1 cellular context compared by ENCODE assay signal in genomic region chr17:59617141-59617757, GRCh38.
TF ChIP-seq lines count a peak whose summit lies in the region.

No MANE protein-coding gene starts in this region.

TF ChIP-seq in K562, 482 proteins besides CTCF, POLR2A, EP300 and RAD21 (continued from another document and continues in another):
- TF ChIP-seq STAT6 (CRISPR knock-in tag; IDR thresholded peaks at IDR 0.05): no peak
- no peak for TF ChIP-seq ARID2 (IDR thresholded peaks at IDR 0.05)
- TF ChIP-seq MEIS2 (IDR thresholded peaks at IDR 0.05; ENCODE audit: partially characterized antibody): no peak
- TF ChIP-seq PHB2 (IDR thresholded peaks at IDR 0.05; ENCODE audit: low read depth): no peak
- TF ChIP-seq BCLAF1 (IDR thresholded peaks at IDR 0.05; ENCODE audit: borderline replicate concordance in 1 of 2, control insufficient read depth in 1 of 2, low read depth in 2 of 2, low read length in 1 of 2): 0 out of 4 replicates have a peak, but pooled peaks of 1 of the 2 experiments have one; percentile 12
- no peak for TF ChIP-seq DLX4 (CRISPR knock-in tag; IDR thresholded peaks at IDR 0.05)
- no peak for TF ChIP-seq CBX8 (IDR thresholded peaks at IDR 0.05; ENCODE audit: borderline replicate concordance, extremely low read depth, low read depth, low read length, poor library complexity, severe bottlenecking)
- TF ChIP-seq FOXK1 (CRISPR knock-in tag; IDR thresholded peaks at IDR 0.05; ENCODE audit: borderline replicate concordance): no peak
- no peak for TF ChIP-seq MTF1 (CRISPR knock-in tag; IDR thresholded peaks at IDR 0.05; ENCODE audit: borderline replicate concordance)
- TF ChIP-seq ZFX (CRISPR knock-in tag; IDR thresholded peaks at IDR 0.05): no peak
- 0 out of 2 replicates have a peak, but pooled peaks have one; percentile 24 for TF ChIP-seq ZBTB9 (CRISPR knock-in tag; IDR thresholded peaks at IDR 0.05)
- TF ChIP-seq ZNF511 (CRISPR knock-in tag; IDR thresholded peaks at IDR 0.05): no peak
- no peak for TF ChIP-seq ARID4B (CRISPR knock-in tag; IDR thresholded peaks at IDR 0.05)
- TF ChIP-seq ZFP91 (CRISPR knock-in tag; IDR thresholded peaks at IDR 0.05): no peak
- no peak for TF ChIP-seq CBX3 (IDR thresholded peaks at IDR 0.05; ENCODE audit: borderline replicate concordance in 1 of 2, low read length in 2 of 2)
- no peak for TF ChIP-seq ATF1 (CRISPR knock-in tag; IDR thresholded peaks at IDR 0.05)
- TF ChIP-seq ATF1 (tag; IDR thresholded peaks at IDR 0.05): no peak; the same call in 1 of the 2 replicates
- no peak for TF ChIP-seq ETS2 (tag; IDR thresholded peaks at IDR 0.05; ENCODE audit: borderline replicate concordance, poor library complexity, severe bottlenecking)
- peak; percentile 37 for TF ChIP-seq BRD9 (IDR thresholded peaks at IDR 0.05; ENCODE audit: low read depth, partially characterized antibody)
- TF ChIP-seq KDM1A (IDR thresholded peaks at IDR 0.05): 0 out of 4 replicates have a peak, but pooled peaks of 1 of the 2 experiments have one; percentile 10
- TF ChIP-seq ELK1 (CRISPR knock-in tag; IDR thresholded peaks at IDR 0.05): no peak
- no peak for TF ChIP-seq ZNF146 (CRISPR knock-in tag; IDR thresholded peaks at IDR 0.05; ENCODE audit: unreplicated experiment)
- TF ChIP-seq RUNX1 (IDR thresholded peaks at IDR 0.05; ENCODE audit: low read depth): no peak
- TF ChIP-seq ZNF311 (CRISPR knock-in tag; IDR thresholded peaks at IDR 0.05): 0 out of 2 replicates have a peak, but pooled peaks have one; percentile 36
- no peak for TF ChIP-seq E2F5 (CRISPR knock-in tag; IDR thresholded peaks at IDR 0.05)
- no peak for TF ChIP-seq NR2C1 (IDR thresholded peaks at IDR 0.05)
- no peak for TF ChIP-seq NR2C1 (tag; IDR thresholded peaks at IDR 0.05)
- no peak for TF ChIP-seq RBFOX2 (IDR thresholded peaks at IDR 0.05; ENCODE audit: low read depth, low read length)
- no peak for TF ChIP-seq THRB (CRISPR knock-in tag; conservative IDR thresholded peaks at IDR 0.05)
- TF ChIP-seq SAFB (IDR thresholded peaks at IDR 0.05; ENCODE audit: borderline replicate concordance, low read depth, low read length): no peak
- TF ChIP-seq RNF2 (IDR thresholded peaks at IDR 0.05): no peak
- TF ChIP-seq MNT (conservative IDR thresholded peaks at IDR 0.05): 0 out of 4 replicates have a peak, but pooled peaks of 1 of the 2 experiments have one; percentile 3
- peak; percentile 25; the same call in 1 of the 2 replicates for TF ChIP-seq NFRKB (IDR thresholded peaks at IDR 0.05; ENCODE audit: low read depth)
- no peak for TF ChIP-seq HDGF (IDR thresholded peaks at IDR 0.05)
- TF ChIP-seq MLLT1 (IDR thresholded peaks at IDR 0.05): no peak
- TF ChIP-seq ELF1 (tag; IDR thresholded peaks at IDR 0.05): no peak
- TF ChIP-seq ZNF589 (CRISPR knock-in tag; IDR thresholded peaks at IDR 0.05; ENCODE audit: low read depth): peak; percentile 68; the same call in 1 of the 2 replicates
